ENCODE assay signal across 9 cellular contexts in the genomic region with DNA sequence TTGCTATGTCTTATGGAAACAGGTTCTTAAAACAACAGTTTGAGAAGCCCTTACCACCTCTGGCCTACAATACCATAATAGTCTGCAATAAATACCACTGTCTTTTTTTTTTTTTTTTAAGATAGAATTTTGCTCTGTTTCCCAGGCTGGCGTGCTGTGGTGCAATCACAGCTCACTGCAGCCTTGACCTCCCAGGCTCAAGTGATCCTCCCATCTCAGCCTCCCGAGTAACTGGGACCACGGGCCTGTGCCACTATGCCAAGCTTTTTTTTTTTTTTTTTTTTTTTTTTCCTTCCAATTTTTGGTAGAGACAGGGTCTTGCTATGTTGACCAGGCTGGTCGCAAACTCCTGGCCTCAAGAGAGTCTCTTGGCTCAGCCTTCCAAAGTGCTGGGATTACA.
"Had no signal": no experiment of that assay in that cellular context is flagged by ENCODE, and none has a peak within 500 bp of the region (broad histone marks: within the 10 kb centered on the region; RNA-seq: fewer than 3 reads in every experiment).

No MANE protein-coding gene starts in this region.

- H3K27me3 Mint-ChIP-seq: IgD-negative memory B cell had no signal

- ATAC-seq: GM23338, HepG2 had no signal

- H3K4me3 ChIP-seq: GM23338 had no signal

- DNase-seq: H9, HCEC 1CT, HFFc6 had no signal

- FAIRE-seq: H1, H54, HepG2 had no signal

- H3K4me3 Mint-ChIP-seq: GM23338, H9, HFFc6, IgD-negative memory B cell had no signal

- H3K27ac Mint-ChIP-seq: GM23338, H9, HFFc6, IgD-negative memory B cell had no signal

- H2AFZ ChIP-seq: GM23338 had no signal

- H3K27ac ChIP-seq: HL-60 had no signal

- H3K4me1 Mint-ChIP-seq: GM23338, H9 had no signal

- H3K4me2 ChIP-seq: GM23338 had no signal

- H3K9me3 Mint-ChIP-seq: GM23338, H9, HFFc6, IgD-negative memory B cell had no signal
